9 cellular contexts compared by ENCODE assay signal in the genomic region with DNA sequence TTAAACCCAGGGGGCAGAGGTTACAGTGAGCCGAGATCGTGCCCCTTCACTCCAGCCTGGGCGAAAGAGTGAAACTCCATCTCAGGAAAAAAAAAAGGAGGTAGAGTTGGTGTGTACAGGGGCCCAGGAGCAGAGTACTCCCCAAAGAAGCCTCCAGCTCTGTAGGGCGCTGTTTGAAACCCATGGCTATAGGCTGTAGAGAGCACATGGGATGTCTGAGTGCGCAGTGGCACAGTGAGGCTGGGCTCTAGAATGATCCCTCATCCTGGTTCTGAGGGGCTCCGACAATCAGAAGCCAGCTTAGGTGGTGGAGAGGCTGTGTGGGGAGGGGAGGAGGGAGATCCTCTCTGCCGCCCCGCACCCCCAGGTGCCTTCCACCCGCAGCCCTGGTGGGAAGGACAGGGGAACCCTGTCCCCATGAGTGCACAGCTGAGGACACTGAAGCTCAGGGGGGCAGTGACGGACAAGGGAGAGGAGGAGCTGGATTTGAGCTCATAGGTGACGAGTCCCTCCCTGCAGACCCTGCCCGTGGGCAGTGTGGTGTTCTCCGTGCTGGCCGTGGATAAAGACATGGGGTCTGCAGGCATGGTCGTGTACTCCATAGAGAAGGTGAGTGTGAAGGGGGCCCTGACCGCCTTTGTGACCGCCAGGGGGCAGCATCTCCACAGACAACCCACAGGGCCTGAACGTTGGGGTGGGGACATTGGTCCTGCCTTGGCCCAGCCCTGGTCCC. TPM values are rescaled to one million over a fixed set of nuclear protein-coding genes. Genes with fewer than 3 reads are reported as not detected.
DNase-seq lines count a peak whose midpoint lies in the region; ATAC-seq and TF ChIP-seq lines count a peak whose summit lies in the region.
"Had no signal": no experiment of that assay in that cellular context is flagged by ENCODE, and none has a peak within 500 bp of the region (broad histone marks: within the 10 kb centered on the region; RNA-seq: fewer than 3 reads in every experiment).

No MANE protein-coding gene starts in this region.

- in situ Hi-C loops in GM23248 (cut with MboI), result no loop called here

- H3K27ac Mint-ChIP-seq in nephron, result no peak overlapping the region
- H3K27ac Mint-ChIP-seq: activated naive CD8-positive, alpha-beta T cell had no signal

- H3K9ac ChIP-seq in GM23248, result no peak overlapping the region

- no peak overlapping the region for H3K27ac ChIP-seq in GM23248

- peaks cover 30% of the 10 kb centered on the region for H3K27me3 Mint-ChIP-seq in nephron (ENCODE audit: low read depth)

- H3K79me2 ChIP-seq in GM23248 (ENCODE audit: insufficient read depth), result no peaks in the 10 kb centered on the region

- H3K9me3 ChIP-seq in GM23248 (ENCODE audit: low read depth), result no peaks in the 10 kb centered on the region

- no peak overlapping the region for H3K4me3 Mint-ChIP-seq in nephron
- H3K4me3 Mint-ChIP-seq: activated naive CD8-positive, alpha-beta T cell had no signal

- no peaks in the 10 kb centered on the region for H3K9me2 ChIP-seq in GM23248 (ENCODE audit: insufficient read depth)

- H3K4me3 ChIP-seq in GM23248, result no peak overlapping the region

- no peaks in the 10 kb centered on the region for H3K4me1 ChIP-seq in GM23248 (ENCODE audit: insufficient read depth)

- no peaks in the 10 kb centered on the region for H3K36me3 ChIP-seq in GM23248 (ENCODE audit: low read depth)

- TF ChIP-seq CTCF in nephron (IDR thresholded peaks at IDR 0.05; ENCODE audit: unreplicated experiment in 3 of 3), result peak; percentile 62 to 74 (median 73)

- no peaks in the 10 kb centered on the region for H3F3A ChIP-seq in GM23248 (ENCODE audit: insufficient read depth)

- H2AFZ ChIP-seq in GM23248, result no peak overlapping the region

- no peaks in the 10 kb centered on the region for H3K9me3 Mint-ChIP-seq in nephron

- 32 to 39% methylated on average over 15 to 18 of the region's 18 CpGs for WGBS in GM23248 (ENCODE audit: low coverage in 1 of 2, low lambda C conversion rate in 2 of 2, missing lambda C conversion rate in 2 of 2), 2 experiments

- ATAC-seq in esophagus mucosa (peak; percentile 54), HG03095 (IDR thresholded peaks at IDR 0.05; ENCODE audit: unreplicated experiment) (no peak)

- H3K27me3 ChIP-seq in GM23248 (replicated peaks; ENCODE audit: insufficient read depth), result no peaks in the 10 kb centered on the region; the same call in 1 of the 2 replicates

- H3K36me3 Mint-ChIP-seq in nephron (ENCODE audit: low read depth), result no peaks in the 10 kb centered on the region
- H3K36me3 Mint-ChIP-seq: activated naive CD8-positive, alpha-beta T cell had no signal

- H4K20me1 ChIP-seq in GM23248 (ENCODE audit: insufficient read depth), result no peaks in the 10 kb centered on the region

- H3K4me2 ChIP-seq in GM23248 (ENCODE audit: unreplicated experiment), result no peak overlapping the region

- DNase-seq in D341Med (ENCODE audit: low spot score) (peak; percentile 88), GM23248 (peak; percentile 52), NCI-H748 treated with DMSO at 0.1 percent for 48 hours (lab: John Stamatoyannopoulos, UW) (peak; percentile 42), activated T-cell treated with anti-CD3 and anti-CD28 coated beads for 1 hour (ENCODE audit: low read depth) (peak; percentile 86)
- peak; percentile 22 to 81 (median 64) for DNase-seq in stimulated activated naive CD4-positive, alpha-beta T cell (lab: John Stamatoyannopoulos, UW)

- H3K4me1 Mint-ChIP-seq in nephron, result no peaks in the 10 kb centered on the region

RNA-seq across cellular contexts. Expression of a gene that starts 24.6 kb away (rescaled TPM):
- total RNA-seq in GM23248 (2014; rRNA removed; shearing (Covaris generic)), result not detected in 2 replicates
- polyA plus RNA-seq in GM23248 (2016; fragmentation: Nextera tagmentation; extraction: Ambion mirVana), result not detected in 2 replicates
- total RNA-seq in esophagus mucosa, result not detected

RNA-seq across cellular contexts. Expression of a gene that starts 36.2 kb away (rescaled TPM):
- 4.3 and 4.8 TPM in 2 replicates for total RNA-seq in GM23248 (2014; rRNA removed; shearing (Covaris generic))
- polyA plus RNA-seq in GM23248 (2016; fragmentation: Nextera tagmentation; extraction: Ambion mirVana), result 1.2 and 1.3 TPM in 2 replicates
- 1.9 TPM for total RNA-seq in esophagus mucosa

RNA-seq across cellular contexts. Expression of a gene that starts 36.5 kb away (rescaled TPM):
- total RNA-seq in GM23248 (2014; rRNA removed; shearing (Covaris generic)), result 2.9 and 3.9 TPM in 2 replicates
- polyA plus RNA-seq in GM23248 (2016; fragmentation: Nextera tagmentation; extraction: Ambion mirVana), result 2.0 and 2.1 TPM in 2 replicates
- 22.0 TPM for total RNA-seq in esophagus mucosa

RNA-seq across cellular contexts. Expression of a gene that starts 56.6 kb away (rescaled TPM):
- not detected in 2 replicates for total RNA-seq in GM23248 (2014; rRNA removed; shearing (Covaris generic))
- not detected in 2 replicates for polyA plus RNA-seq in GM23248 (2016; fragmentation: Nextera tagmentation; extraction: Ambion mirVana)
- not detected for total RNA-seq in esophagus mucosa

RNA-seq across cellular contexts. Expression of a gene that starts 56.7 kb away (rescaled TPM):
- not detected in 2 replicates for total RNA-seq in GM23248 (2014; rRNA removed; shearing (Covaris generic))
- polyA plus RNA-seq in GM23248 (2016; fragmentation: Nextera tagmentation; extraction: Ambion mirVana), result not detected in 2 replicates
- not detected for total RNA-seq in esophagus mucosa
